In genomic region chr14:35231207-35231755, GRCh38 we compare ENCODE assay signal across 28 cellular contexts.
A peak's percentile ranks its signal among the peaks of the same experiment; 100 is the strongest.
DNase-seq lines count a peak whose midpoint lies in the region; ATAC-seq and TF ChIP-seq lines count a peak whose summit lies in the region.
"Had no signal": no experiment of that assay in that cellular context is flagged by ENCODE, and none has a peak within 500 bp of the region (broad histone marks: within the 10 kb centered on the region; RNA-seq: fewer than 3 reads in every experiment).

No MANE protein-coding gene starts in this region.

- POLR2A ChIA-PET in CD8-positive, alpha-beta T cell (lab: Charles Lee), result interaction anchor here (0.6 to 2.2 kb wide), 2 partner anchors 91 to 173 kb away, joined by 3 to 10 read pairs; partner anchors contain the start of gene NFKBIA

- TF ChIP-seq CTCF in CD8-positive, alpha-beta T cell (IDR thresholded peaks at IDR 0.05), result no peak

- no peaks in the 10 kb centered on the region for H3K79me2 ChIP-seq in GM23248 (ENCODE audit: insufficient read depth)

- no peaks in the 10 kb centered on the region for H3K27me3 Mint-ChIP-seq in T-helper 1 cell treated with Interleukin-12 subunit alpha and Interleukin-12 subunit beta and Interleukin-4 antibody, amounts not matched to agents 30 μg/mL and 1 μg/mL, for 36 hours (ENCODE audit: low read depth)
- no peaks in the 10 kb centered on the region for H3K27me3 Mint-ChIP-seq in natural killer cell treated with Interleukin-12 subunit alpha and Interleukin-12 subunit beta and Interleukin-15 and Interleukin-18, amount 100 ng/mL, for 72 hours
- H3K27me3 Mint-ChIP-seq in CD8-positive, alpha-beta T cell (ENCODE audit: low read depth), result no peaks in the 10 kb centered on the region
- H3K27me3 Mint-ChIP-seq: activated CD4-positive, alpha-beta T cell treated with anti-CD3 and anti-CD28 coated beads, Interleukin-2, amount 10 ng/mL, durations not matched to agents 7 days and 5 days; stimulated activated naive CD8-positive, alpha-beta T cell treated with anti-CD3 and anti-CD28 coated beads, Interleukin-15, amount 100 ng/mL, for 72 hours had no signal

- H3K4me3 Mint-ChIP-seq in T-helper 1 cell treated with Interleukin-12 subunit alpha and Interleukin-12 subunit beta and Interleukin-4 antibody, amounts not matched to agents 30 μg/mL and 1 μg/mL, for 36 hours, result peak overlapping the region; percentile 65
- H3K4me3 Mint-ChIP-seq in natural killer cell treated with Interleukin-12 subunit alpha and Interleukin-12 subunit beta and Interleukin-15 and Interleukin-18, amount 100 ng/mL, for 72 hours, result peak overlapping the region; percentile 65
- H3K4me3 Mint-ChIP-seq in CD8-positive, alpha-beta T cell, result no peak overlapping the region
- H3K4me3 Mint-ChIP-seq: activated CD4-positive, alpha-beta T cell treated with anti-CD3 and anti-CD28 coated beads, Interleukin-2, amount 10 ng/mL, durations not matched to agents 7 days and 5 days; activated naive CD4-positive, alpha-beta T cell treated with anti-CD3 and anti-CD28 coated beads for 36 hours had no signal

- in situ Hi-C loops in GM23248 (cut with MboI), result no loop called here

- no peaks in the 10 kb centered on the region for H3K9me3 ChIP-seq in GM23248 (ENCODE audit: low read depth)
- H3K9me3 ChIP-seq in CD8-positive, alpha-beta T cell (ENCODE audit: low read length), result no peaks in the 10 kb centered on the region
- H3K9me3 ChIP-seq: adrenal gland, BE2C, esophagus muscularis mucosa, gastroesophageal sphincter, Peyer's patch, thoracic aorta, uterus had no signal

- DNase-seq in T-helper 1 cell (no peak), GM23248 (peak; percentile 31), cerebellar cortex (ENCODE audit: low spot score) (peak; percentile 15), RPMI8226 (no peak)
- no peak for DNase-seq in natural killer cell treated with Interleukin-12 subunit alpha and Interleukin-12 subunit beta and Interleukin-15 and Interleukin-18, amount 100 ng/mL, for 72 hours (ENCODE audit: low spot score)
- no peak for DNase-seq in CD8-positive, alpha-beta T cell
- DNase-seq: activated naive CD4-positive, alpha-beta T cell treated with anti-CD3 and anti-CD28 coated beads for 36 hours; adrenal gland; BE2C; central memory CD4-positive, alpha-beta T cell; H7; Kasumi-1; kidney glomerular epithelial cell; NCI-H1436; NCI-H69; Peyer's patch; SHP77 treated with DMSO at 0.1 percent for 48 hours; stimulated activated naive CD8-positive, alpha-beta T cell treated with anti-CD3 and anti-CD28 coated beads, Interleukin-15, amount 100 ng/mL, for 72 hours; T1000; uterus; WERI-Rb-1 had no signal

- no peak overlapping the region for H3K4me3 ChIP-seq in GM23248
- H3K4me3 ChIP-seq in CD8-positive, alpha-beta T cell (ENCODE audit: low read depth, low read length), result no peak overlapping the region
- H3K4me3 ChIP-seq: adrenal gland, esophagus muscularis mucosa, gastroesophageal sphincter, Peyer's patch, smooth muscle cell, thoracic aorta, uterus had no signal

- H4K20me1 ChIP-seq in GM23248 (ENCODE audit: insufficient read depth), result no peaks in the 10 kb centered on the region

- no peaks in the 10 kb centered on the region for H3K9me3 Mint-ChIP-seq in T-helper 1 cell treated with Interleukin-12 subunit alpha and Interleukin-12 subunit beta and Interleukin-4 antibody, amounts not matched to agents 30 μg/mL and 1 μg/mL, for 36 hours
- H3K9me3 Mint-ChIP-seq in natural killer cell treated with Interleukin-12 subunit alpha and Interleukin-12 subunit beta and Interleukin-15 and Interleukin-18, amount 100 ng/mL, for 72 hours, result no peaks in the 10 kb centered on the region
- H3K9me3 Mint-ChIP-seq in CD8-positive, alpha-beta T cell, result no peaks in the 10 kb centered on the region
- H3K9me3 Mint-ChIP-seq: activated CD4-positive, alpha-beta T cell treated with anti-CD3 and anti-CD28 coated beads, Interleukin-2, amount 10 ng/mL, durations not matched to agents 7 days and 5 days; activated naive CD4-positive, alpha-beta T cell treated with anti-CD3 and anti-CD28 coated beads for 36 hours; stimulated activated naive CD8-positive, alpha-beta T cell treated with anti-CD3 and anti-CD28 coated beads, Interleukin-15, amount 100 ng/mL, for 72 hours had no signal

- H3K9ac ChIP-seq in GM23248, result no peak overlapping the region

- peak overlapping the region; percentile 71 for H3K27ac Mint-ChIP-seq in T-helper 1 cell treated with Interleukin-12 subunit alpha and Interleukin-12 subunit beta and Interleukin-4 antibody, amounts not matched to agents 30 μg/mL and 1 μg/mL, for 36 hours
- H3K27ac Mint-ChIP-seq in natural killer cell treated with Interleukin-12 subunit alpha and Interleukin-12 subunit beta and Interleukin-15 and Interleukin-18, amount 100 ng/mL, for 72 hours, result peak overlapping the region; percentile 78 to 92
- no peak overlapping the region for H3K27ac Mint-ChIP-seq in CD8-positive, alpha-beta T cell
- H3K27ac Mint-ChIP-seq: activated CD4-positive, alpha-beta T cell treated with anti-CD3 and anti-CD28 coated beads, Interleukin-2, amount 10 ng/mL, durations not matched to agents 7 days and 5 days; activated naive CD4-positive, alpha-beta T cell treated with anti-CD3 and anti-CD28 coated beads for 36 hours; stimulated activated naive CD8-positive, alpha-beta T cell treated with anti-CD3 and anti-CD28 coated beads, Interleukin-15, amount 100 ng/mL, for 72 hours had no signal

- H3K27ac ChIP-seq in GM23248, result no peak overlapping the region
- H3K27ac ChIP-seq in CD8-positive, alpha-beta T cell (ENCODE audit: low read depth, low read length), result no peak overlapping the region
- H3K27ac ChIP-seq: adrenal gland, esophagus muscularis mucosa, gastroesophageal sphincter, Peyer's patch, thoracic aorta, uterus, WERI-Rb-1 had no signal

- H3K36me3 ChIP-seq in GM23248 (ENCODE audit: low read depth), result no peaks in the 10 kb centered on the region
- no peaks in the 10 kb centered on the region for H3K36me3 ChIP-seq in CD8-positive, alpha-beta T cell (ENCODE audit: insufficient read depth, low read length)
- H3K36me3 ChIP-seq: adrenal gland, BE2C, esophagus muscularis mucosa, gastroesophageal sphincter, Peyer's patch, thoracic aorta, uterus, WERI-Rb-1 had no signal

- intact Hi-C loops in CD8-positive, alpha-beta T cell (cut with DNase I, micrococcal nuclease), result no loop called here

- H3F3A ChIP-seq in GM23248 (ENCODE audit: insufficient read depth), result no peaks in the 10 kb centered on the region

- H3K4me1 Mint-ChIP-seq in T-helper 1 cell treated with Interleukin-12 subunit alpha and Interleukin-12 subunit beta and Interleukin-4 antibody, amounts not matched to agents 30 μg/mL and 1 μg/mL, for 36 hours (ENCODE audit: low read depth), result peaks cover 25% of the 10 kb centered on the region
- peaks cover 45 to 46% of the 10 kb centered on the region in 2 donors for H3K4me1 Mint-ChIP-seq in natural killer cell treated with Interleukin-12 subunit alpha and Interleukin-12 subunit beta and Interleukin-15 and Interleukin-18, amount 100 ng/mL, for 72 hours (ENCODE audit: low read depth in 2 of 2)
- H3K4me1 Mint-ChIP-seq in CD8-positive, alpha-beta T cell (ENCODE audit: low read depth), result peaks cover 19% of the 10 kb centered on the region

- CTCF ChIA-PET in CD8-positive, alpha-beta T cell (lab: Charles Lee), result interaction anchor here (1.5 to 5.4 kb wide), 5 partner anchors 89 to 188 kb away, joined by 3 to 72 read pairs (median 25); partner anchors contain the start of gene NFKBIA

- H3K4me2 ChIP-seq in GM23248 (ENCODE audit: unreplicated experiment), result no peak overlapping the region
- H3K4me2 ChIP-seq: smooth muscle cell had no signal

- H3K4me1 ChIP-seq in GM23248 (ENCODE audit: insufficient read depth), result 0 out of 2 replicates have a peak, but pooled peaks cover 4% of the 10 kb centered on the region
- peaks cover 7% of the 10 kb centered on the region for H3K4me1 ChIP-seq in CD8-positive, alpha-beta T cell (ENCODE audit: insufficient read depth, low read length)
- H3K4me1 ChIP-seq: adrenal gland, esophagus muscularis mucosa, gastroesophageal sphincter, Peyer's patch, uterus had no signal

- H2AFZ ChIP-seq in GM23248, result no peak overlapping the region

- 47 to 49% methylated on average over 2 of the region's 2 CpGs for WGBS in GM23248 (ENCODE audit: low coverage in 1 of 2, low lambda C conversion rate in 2 of 2, missing lambda C conversion rate in 2 of 2), 2 experiments

- H3K27me3 ChIP-seq in GM23248 (replicated peaks; ENCODE audit: insufficient read depth), result no peaks in the 10 kb centered on the region
- H3K27me3 ChIP-seq in CD8-positive, alpha-beta T cell (ENCODE audit: insufficient read depth, low read length), result no peaks in the 10 kb centered on the region
- H3K27me3 ChIP-seq: adrenal gland, BE2C, esophagus muscularis mucosa, gastroesophageal sphincter, Peyer's patch, uterus had no signal

- no peak for ATAC-seq in natural killer cell treated with Interleukin-12 subunit alpha and Interleukin-12 subunit beta and Interleukin-15 and Interleukin-18, amount 100 ng/mL, for 72 hours
- no peak for ATAC-seq in CD8-positive, alpha-beta T cell
- no peak for ATAC-seq in HG03460 (IDR thresholded peaks at IDR 0.05; ENCODE audit: unreplicated experiment)
- ATAC-seq: gastroesophageal sphincter; stimulated activated naive CD8-positive, alpha-beta T cell treated with anti-CD3 and anti-CD28 coated beads, Interleukin-15, amount 100 ng/mL, for 72 hours had no signal

- no peaks in the 10 kb centered on the region for H3K9me2 ChIP-seq in GM23248 (ENCODE audit: insufficient read depth)

- H3K36me3 Mint-ChIP-seq in T-helper 1 cell treated with Interleukin-12 subunit alpha and Interleukin-12 subunit beta and Interleukin-4 antibody, amounts not matched to agents 30 μg/mL and 1 μg/mL, for 36 hours (ENCODE audit: low read depth), result peaks cover 14% of the 10 kb centered on the region
- H3K36me3 Mint-ChIP-seq in natural killer cell treated with Interleukin-12 subunit alpha and Interleukin-12 subunit beta and Interleukin-15 and Interleukin-18, amount 100 ng/mL, for 72 hours, result peaks cover 4% of the 10 kb centered on the region
- H3K36me3 Mint-ChIP-seq in CD8-positive, alpha-beta T cell, result peaks cover 28% of the 10 kb centered on the region

Comparison
In these comparisons a context has a peak if more than half of its experiments do, and no peak if none do; other contexts are left out.
1. DNase-seq: peak in GM23248 (single experiment) and cerebellar cortex (single experiment); none in T-helper 1 cell (0 of 5), natural killer cell treated with Interleukin-12 subunit alpha and Interleukin-12 subunit beta and Interleukin-15 and Interleukin-18, amount 100 ng/mL, for 72 hours (single experiment), CD8-positive, alpha-beta T cell (0 of 7) and RPMI8226 (single experiment).